18 cellular contexts compared by ENCODE assay signal in genomic region chr2:167592441-167592840, GRCh38.
"Had no signal": no experiment of that assay in that cellular context is flagged by ENCODE, and none has a peak within 500 bp of the region (broad histone marks: within the 10 kb centered on the region; RNA-seq: fewer than 3 reads in every experiment).

No MANE protein-coding gene starts in this region.

- DNase-seq: central memory CD4-positive, alpha-beta T cell; cortex of kidney; dorsolateral prefrontal cortex; effector CD8-positive, alpha-beta T cell; left colon; naive B cell; nephron progenitor cell; right cardiac atrium; small intestine; stimulated activated CD4-positive, alpha-beta T cell treated with anti-CD3 and anti-CD28 coated beads, Interleukin-2, amount 100 ng/mL, for 48 hours; stimulated activated naive CD4-positive, alpha-beta T cell treated with Interleukin-2 at 50 U/mL for 16 hours; tibial artery; upper lobe of left lung; uterus had no signal

- H3K27ac Mint-ChIP-seq: naive B cell, nephron progenitor cell had no signal

- H3K27ac ChIP-seq: epithelial cell of prostate, esophagus muscularis mucosa, hepatocyte, neutrophil, tibial artery, upper lobe of left lung, uterus had no signal

- H3K36me3 Mint-ChIP-seq: naive B cell had no signal

- H3K9me3 ChIP-seq: esophagus muscularis mucosa, neutrophil, tibial artery, upper lobe of left lung, uterus had no signal

- H3K4me2 ChIP-seq: hepatocyte had no signal

- H3K36me3 ChIP-seq: esophagus muscularis mucosa, neutrophil, tibial artery, upper lobe of left lung, uterus had no signal

- H3K4me1 ChIP-seq: esophagus muscularis mucosa, tibial artery, upper lobe of left lung, uterus had no signal

- H2AFZ ChIP-seq: hepatocyte had no signal

- H3K4me1 Mint-ChIP-seq: nephron progenitor cell had no signal

- H3K27me3 Mint-ChIP-seq: naive B cell had no signal

- ATAC-seq: left colon, right cardiac atrium had no signal

- H3K79me2 ChIP-seq: hepatocyte had no signal

- H3K4me3 Mint-ChIP-seq: naive B cell, nephron progenitor cell had no signal

- H3K4me3 ChIP-seq: dorsolateral prefrontal cortex, esophagus muscularis mucosa, hepatocyte, tibial artery, upper lobe of left lung, uterus had no signal

- H3K9me3 Mint-ChIP-seq: nephron progenitor cell had no signal

- H3K27me3 ChIP-seq: dorsolateral prefrontal cortex, esophagus muscularis mucosa, hepatocyte, neutrophil, tibial artery, upper lobe of left lung, uterus had no signal
